Comparison of ENCODE assay signal across 10 cellular contexts in genomic region chr2:2328847-2329246, GRCh38. TPM values are rescaled to one million over a fixed set of nuclear protein-coding genes. Genes with fewer than 3 reads are reported as not detected.
DNase-seq lines count a peak whose midpoint lies in the region; ATAC-seq, FAIRE-seq and TF ChIP-seq lines count a peak whose summit lies in the region.
"Had no signal": no experiment of that assay in that cellular context is flagged by ENCODE, and none has a peak within 500 bp of the region (broad histone marks: within the 10 kb centered on the region; RNA-seq: fewer than 3 reads in every experiment).

No MANE protein-coding gene starts in this region.

- TF ChIP-seq CTCF in HepG2 (CRISPR knock-in tag; IDR thresholded peaks at IDR 0.05) (no peak), right lobe of liver (IDR thresholded peaks at IDR 0.05) (no peak), brain (conservative IDR thresholded peaks at IDR 0.05) (no peak), OCI-LY7 (conservative IDR thresholded peaks at IDR 0.05; ENCODE audit: low read length) (no peak)

- ATAC-seq in HepG2, result no peak
- ATAC-seq in right lobe of liver, result no peak
- ATAC-seq in GM18870 (IDR thresholded peaks at IDR 0.05; ENCODE audit: unreplicated experiment), result no peak
- no peak for ATAC-seq in GM19455 (IDR thresholded peaks at IDR 0.05; ENCODE audit: unreplicated experiment)

- WGBS in HepG2 (ENCODE audit: low lambda C conversion rate), result 41% methylated on average over 2 of the region's 2 CpGs
- WGBS in right lobe of liver (ENCODE audit: insufficient coverage, low coverage, low lambda C conversion rate, missing lambda C conversion rate), result 4% methylated on average over 2 of the region's 2 CpGs

- in situ Hi-C loops in HepG2 (cut with HindIII; ENCODE audit: extremely low pct_ligation_motif_present, low pct_unique_long_range_greater_than_20kb), result no loop called here

- no peak overlapping the region for H3K4me3 ChIP-seq in HepG2 (replicated peaks in 1 of 3; ENCODE audit: insufficient read depth in 1 of 3, low read depth in 2 of 3, low read length in 3 of 3)
- no peak overlapping the region for H3K4me3 ChIP-seq in right lobe of liver
- H3K4me3 ChIP-seq in OCI-LY7 (ENCODE audit: low read depth, low read length, poor library complexity, severe bottlenecking), result no peak overlapping the region

- peaks cover 69% of the 10 kb centered on the region for H3K4me1 Mint-ChIP-seq in brain

- no peak overlapping the region for H3K4me2 ChIP-seq in HepG2 (ENCODE audit: low read depth, low read length)
- no peak overlapping the region for H3K4me2 ChIP-seq in OCI-LY7 (ENCODE audit: low read length)

- H3K9me2 ChIP-seq in OCI-LY7 (ENCODE audit: insufficient read depth, low read length), result no peaks in the 10 kb centered on the region

- H3K36me3 ChIP-seq in HepG2 (replicated peaks in 1 of 2; ENCODE audit: control insufficient read depth in 1 of 2, insufficient read depth in 2 of 2, low read length in 2 of 2) (no peaks in the 10 kb centered on the region), right lobe of liver (no peaks in the 10 kb centered on the region), OCI-LY7 (ENCODE audit: insufficient read depth, low read length) (no peaks in the 10 kb centered on the region)

- no peaks in the 10 kb centered on the region for H4K20me1 ChIP-seq in HepG2 (ENCODE audit: insufficient read depth, low read length)
- no peaks in the 10 kb centered on the region for H4K20me1 ChIP-seq in OCI-LY7 (ENCODE audit: insufficient read depth, low read length)

- H3K9ac ChIP-seq in HepG2 (ENCODE audit: insufficient read depth, low read depth, low read length), result no peak overlapping the region

- H3K4me1 ChIP-seq in HepG2 (ENCODE audit: insufficient read depth, low read length), result no peaks in the 10 kb centered on the region
- H3K4me1 ChIP-seq in right lobe of liver, result no peaks in the 10 kb centered on the region
- H3K4me1 ChIP-seq in OCI-LY7 (ENCODE audit: insufficient read depth, low read length, poor library complexity, severe bottlenecking), result no peaks in the 10 kb centered on the region

- no peak overlapping the region for H2AFZ ChIP-seq in HepG2 (ENCODE audit: low read length)
- no peak overlapping the region for H2AFZ ChIP-seq in OCI-LY7 (ENCODE audit: low read length)

- FAIRE-seq in HepG2 (lab: Jason Lieb, UNC) (no peak), RCC 7860 (lab: Jason Lieb, UNC) (no peak)

- CTCF ChIA-PET in HepG2 (lab: Yijun Ruan, JAX; ENCODE audit: low intra/inter-chr PET ratio, low total read pairs) (no interaction called here), OCI-LY7 (lab: Charles Lee; ENCODE audit: unreplicated experiment) (no interaction called here)

- H3K36me3 Mint-ChIP-seq in brain, result no peaks in the 10 kb centered on the region

- H3K79me2 ChIP-seq in HepG2 (ENCODE audit: insufficient read depth, low read length) (no peaks in the 10 kb centered on the region), OCI-LY7 (ENCODE audit: insufficient read depth, low read depth, low read length) (no peaks in the 10 kb centered on the region)

- peaks cover 0 to 2% (median 0%) of the 10 kb centered on the region in 5 experiments for H3K9me3 Mint-ChIP-seq in brain

- peak overlapping the region; percentile 83 to 93 (median 85) for H3K4me3 Mint-ChIP-seq in brain
- H3K4me3 Mint-ChIP-seq: stimulated activated naive CD8-positive, alpha-beta T cell treated with anti-CD3 and anti-CD28 coated beads, Interleukin-15, Interleukin-2, amounts not matched to agents 100 ng/mL and 50 ng/mL, for 24 hours had no signal

- TF ChIP-seq EP300 in HepG2 (IDR thresholded peaks at IDR 0.05; ENCODE audit: low read depth in 2 of 2, low read length in 2 of 2) (no peak), HepG2 (CRISPR knock-in tag; IDR thresholded peaks at IDR 0.05; ENCODE audit: borderline replicate concordance) (no peak)

- H3K9me3 ChIP-seq in HepG2 (ENCODE audit: low read length) (no peaks in the 10 kb centered on the region), right lobe of liver (no peaks in the 10 kb centered on the region), OCI-LY7 (ENCODE audit: low read length) (no peaks in the 10 kb centered on the region)

- no peak for TF ChIP-seq RAD21 in HepG2 (CRISPR knock-in tag; IDR thresholded peaks at IDR 0.05)

- BruUV-seq in HepG2 (replicated peaks; lab: Mats Ljungman, UMichigan), result no TSS peak
- no TSS peak for BruUV-seq in OCI-LY7 (replicated peaks; lab: Mats Ljungman, UMichigan)

- peak; percentile 7 for DNase-seq in HepG2 (ENCODE audit: low spot score)
- no peak for DNase-seq in right lobe of liver
- peak; percentile 91 for DNase-seq in NCI-H345 (lab: John Stamatoyannopoulos, UW)
- no peak for DNase-seq in RCC 7860 (ENCODE audit: low spot score)
- DNase-seq in OCI-LY7 (ENCODE audit: low spot score), result no peak

- H3K27me3 Mint-ChIP-seq in brain, result peaks cover 8% of the 10 kb centered on the region

- POLR2A ChIA-PET in HepG2 (lab: Yijun Ruan, JAX) (no interaction called here), OCI-LY7 (lab: Charles Lee) (no interaction called here)

- peak overlapping the region; percentile 46 to 96 (median 85) for H3K27ac Mint-ChIP-seq in brain
- H3K27ac Mint-ChIP-seq: stimulated activated naive CD8-positive, alpha-beta T cell treated with anti-CD3 and anti-CD28 coated beads, Interleukin-15, Interleukin-2, amounts not matched to agents 100 ng/mL and 50 ng/mL, for 24 hours had no signal

- intact Hi-C loops in HepG2 (cut with micrococcal nuclease; ENCODE audit: unreplicated experiment), result no loop called here
- intact Hi-C loops in right lobe of liver (cut with DNase I), result no loop called here
- intact Hi-C loops in OCI-LY7 (cut with micrococcal nuclease; ENCODE audit: unreplicated experiment), result no loop called here

- H3K27ac ChIP-seq in HepG2 (ENCODE audit: extremely low read length, insufficient read depth, low read length) (no peak overlapping the region), right lobe of liver (no peak overlapping the region), OCI-LY7 (ENCODE audit: low read depth, low read length, poor library complexity, severe bottlenecking) (no peak overlapping the region)

- TF ChIP-seq POLR2A in HepG2 (IDR thresholded peaks at IDR 0.05; ENCODE audit: insufficient read depth in 1 of 2, low read depth in 2 of 2, low read length in 2 of 2), result no peak
- no peak for TF ChIP-seq POLR2A in right lobe of liver (IDR thresholded peaks at IDR 0.05)

- H3K27me3 ChIP-seq in HepG2 (ENCODE audit: control insufficient read depth in 1 of 2, insufficient read depth in 2 of 2, low read length in 2 of 2) (peaks cover 1 to 5% of the 10 kb centered on the region in 2 experiments; a peak in 2 of 5 replicates), right lobe of liver (no peaks in the 10 kb centered on the region)

TF ChIP-seq in HepG2, 621 proteins besides CTCF, POLR2A, EP300 and RAD21 (continues in another document):
- TF ChIP-seq DDIT3 (CRISPR knock-in tag; IDR thresholded peaks at IDR 0.05) (no peak), HMG20A (CRISPR knock-in tag; IDR thresholded peaks at IDR 0.05; ENCODE audit: borderline replicate concordance) (no peak), ZKSCAN5 (CRISPR knock-in tag; IDR thresholded peaks at IDR 0.05) (no peak), EEA1 (CRISPR knock-in tag; IDR thresholded peaks at IDR 0.05; ENCODE audit: borderline replicate concordance) (no peak), SRY (CRISPR knock-in tag; IDR thresholded peaks at IDR 0.05) (no peak), ZNF883 (CRISPR knock-in tag; IDR thresholded peaks at IDR 0.05; ENCODE audit: not compliant biosample characterization) (no peak), KDM2A (CRISPR knock-in tag; IDR thresholded peaks at IDR 0.05; ENCODE audit: borderline replicate concordance, low read depth) (no peak), HDAC2 (CRISPR knock-in tag; IDR thresholded peaks at IDR 0.05) (peak; percentile 24; the same call in 1 of the 2 replicates)

RNA-seq across cellular contexts. Expression of gene MYT1L, which starts 2.2 kb away (rescaled TPM):
- total RNA-seq in HepG2 (2016; rRNA removed; fragmentation: Illumina TruSeq; extraction: Trizol), result not detected in 2 replicates
- total RNA-seq in HepG2 (2016; cell fraction: cytosol; rRNA removed; fragmentation: Illumina TruSeq; extraction: Trizol; ENCODE audit: low read depth), result not detected in 2 replicates
- not detected in 2 replicates for total RNA-seq in HepG2 (2016; cell fraction: insoluble cytoplasmic fraction; rRNA removed; fragmentation: Illumina TruSeq; extraction: Trizol)
- total RNA-seq in HepG2 (2016; cell fraction: membrane; rRNA removed; fragmentation: Illumina TruSeq; extraction: Trizol), result not detected in 2 replicates
- total RNA-seq in HepG2 (2016; cell fraction: nucleus; rRNA removed; fragmentation: Illumina TruSeq; extraction: Trizol), result not detected in 2 replicates
- polyA plus RNA-seq in HepG2 (2011; rRNA removed), result not detected in 2 replicates
- not detected in 2 replicates for polyA plus RNA-seq in HepG2 (2011; cell fraction: cytosol; rRNA removed)
- polyA plus RNA-seq in HepG2 (2011; cell fraction: nucleus; rRNA removed), result not detected in 2 replicates
- polyA plus RNA-seq in HepG2 (2012), result not detected in 2 replicates
- polyA plus RNA-seq in HepG2 (2016; cell fraction: cytosol; fragmentation: Illumina TruSeq; extraction: Trizol; ENCODE audit: low read depth), result not detected in 2 replicates
- polyA plus RNA-seq in HepG2 (2016; cell fraction: insoluble cytoplasmic fraction; fragmentation: Illumina TruSeq; extraction: Trizol; ENCODE audit: low read depth), result not detected in 2 replicates
- not detected in 2 replicates for polyA plus RNA-seq in HepG2 (2016; cell fraction: membrane; fragmentation: Illumina TruSeq; extraction: Trizol; ENCODE audit: low read depth)
- polyA plus RNA-seq in HepG2 (2016; cell fraction: nucleus; fragmentation: Illumina TruSeq; extraction: Trizol; ENCODE audit: insufficient read depth, low read depth), result not detected in 2 replicates
- 2.3 TPM in 1 of 2 replicates, not detected in the other for polyA minus RNA-seq in HepG2 (2011; rRNA and poly(A)+ RNA removed; ENCODE audit: low replicate concordance)
- polyA minus RNA-seq in HepG2 (2011; cell fraction: cytosol; rRNA and poly(A)+ RNA removed), result not detected in 2 replicates
- not detected in 2 replicates for polyA minus RNA-seq in HepG2 (2011; cell fraction: nucleus; rRNA and poly(A)+ RNA removed)
- 1 to 10 TPM in 1 of 6 experiments, under 1 TPM in 2, not detected in 3; 0.20 to 2.4 (median 0.74) TPM for total RNA-seq in right lobe of liver
- polyA plus RNA-seq in brain (ENCODE audit: insufficient read depth, low read depth, low replicate concordance), result 16.3 TPM
- not detected in 2 replicates for total RNA-seq in OCI-LY7 (2014; rRNA removed; shearing (Covaris generic))
- not detected in 2 replicates for total RNA-seq in OCI-LY7 (2022)
- total RNA-seq: HT1080 had no signal

Comparison
In these comparisons a context has a peak if more than half of its experiments do, and no peak if none do; other contexts are left out.
1. DNase-seq: peak in HepG2 (single experiment) and NCI-H345 (single experiment); none in right lobe of liver (0 of 3), RCC 7860 (single experiment) and OCI-LY7 (single experiment).